Comparison of ENCODE assay signal across 1 cellular context in genomic region chr7:73809454-73810090, GRCh38.
A peak's percentile ranks its signal among the peaks of the same experiment; 100 is the strongest.
TF ChIP-seq lines count a peak whose summit lies in the region.

No MANE protein-coding gene starts in this region.

TF ChIP-seq in HCT116, 20 proteins besides CTCF, POLR2A, EP300 and RAD21 (continued from another document):
- TF ChIP-seq, protein P1, sequence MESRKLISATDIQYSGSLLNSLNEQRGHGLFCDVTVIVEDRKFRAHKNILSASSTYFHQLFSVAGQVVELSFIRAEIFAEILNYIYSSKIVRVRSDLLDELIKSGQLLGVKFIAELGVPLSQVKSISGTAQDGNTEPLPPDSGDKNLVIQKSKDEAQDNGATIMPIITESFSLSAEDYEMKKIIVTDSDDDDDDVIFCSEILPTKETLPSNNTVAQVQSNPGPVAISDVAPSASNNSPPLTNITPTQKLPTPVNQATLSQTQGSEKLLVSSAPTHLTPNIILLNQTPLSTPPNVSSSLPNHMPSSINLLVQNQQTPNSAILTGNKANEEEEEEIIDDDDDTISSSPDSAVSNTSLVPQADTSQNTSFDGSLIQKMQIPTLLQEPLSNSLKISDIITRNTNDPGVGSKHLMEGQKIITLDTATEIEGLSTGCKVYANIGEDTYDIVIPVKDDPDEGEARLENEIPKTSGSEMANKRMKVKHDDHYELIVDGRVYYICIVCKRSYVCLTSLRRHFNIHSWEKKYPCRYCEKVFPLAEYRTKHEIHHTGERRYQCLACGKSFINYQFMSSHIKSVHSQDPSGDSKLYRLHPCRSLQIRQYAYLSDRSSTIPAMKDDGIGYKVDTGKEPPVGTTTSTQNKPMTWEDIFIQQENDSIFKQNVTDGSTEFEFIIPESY (IDR thresholded peaks at IDR 0.05; ENCODE audit: extremely low read depth, insufficient replicate concordance, low read length): no peak
- peak; percentile 74 for TF ChIP-seq FOSL1 (IDR thresholded peaks at IDR 0.05; ENCODE audit: low read depth)
- TF ChIP-seq, protein P2, sequence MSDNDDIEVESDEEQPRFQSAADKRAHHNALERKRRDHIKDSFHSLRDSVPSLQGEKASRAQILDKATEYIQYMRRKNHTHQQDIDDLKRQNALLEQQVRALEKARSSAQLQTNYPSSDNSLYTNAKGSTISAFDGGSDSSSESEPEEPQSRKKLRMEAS (IDR thresholded peaks at IDR 0.05): peak; percentile 52; the same call in 1 of the 2 replicates
- 0 out of 2 replicates have a peak, but pooled peaks have one; percentile 9 for TF ChIP-seq ZFX (IDR thresholded peaks at IDR 0.05)
- TF ChIP-seq POLR2AphosphoS5 (IDR thresholded peaks at IDR 0.05; ENCODE audit: low read depth, low read length): peak; percentile 63
- no peak for TF ChIP-seq ATF3 (IDR thresholded peaks at IDR 0.05)
- TF ChIP-seq EGR1 (IDR thresholded peaks at IDR 0.05; ENCODE audit: low read depth): no peak
- peak; percentile 57 for TF ChIP-seq SP1 (IDR thresholded peaks at IDR 0.05; ENCODE audit: low read depth)
- no peak; the same call in none of the 2 replicates for TF ChIP-seq CBX3 (IDR thresholded peaks at IDR 0.05; ENCODE audit: low read depth)
- no peak for TF ChIP-seq REST (IDR thresholded peaks at IDR 0.05; ENCODE audit: low read depth)
- TF ChIP-seq SIN3A (IDR thresholded peaks at IDR 0.05; ENCODE audit: low read depth): no peak
- no peak for TF ChIP-seq ZNF274 (IDR thresholded peaks at IDR 0.05; ENCODE audit: low read depth, low read length)
- TF ChIP-seq YY1 (IDR thresholded peaks at IDR 0.05; ENCODE audit: extremely low read depth, insufficient replicate concordance, low read depth, low read length): peak; percentile 89
- no peak for TF ChIP-seq CEBPB (IDR thresholded peaks at IDR 0.05; ENCODE audit: low read depth)
- TF ChIP-seq ELF1 (IDR thresholded peaks at IDR 0.05; ENCODE audit: borderline replicate concordance, low read depth): no peak
